Comparison of ENCODE assay signal across 8 cellular contexts in the genomic region with DNA sequence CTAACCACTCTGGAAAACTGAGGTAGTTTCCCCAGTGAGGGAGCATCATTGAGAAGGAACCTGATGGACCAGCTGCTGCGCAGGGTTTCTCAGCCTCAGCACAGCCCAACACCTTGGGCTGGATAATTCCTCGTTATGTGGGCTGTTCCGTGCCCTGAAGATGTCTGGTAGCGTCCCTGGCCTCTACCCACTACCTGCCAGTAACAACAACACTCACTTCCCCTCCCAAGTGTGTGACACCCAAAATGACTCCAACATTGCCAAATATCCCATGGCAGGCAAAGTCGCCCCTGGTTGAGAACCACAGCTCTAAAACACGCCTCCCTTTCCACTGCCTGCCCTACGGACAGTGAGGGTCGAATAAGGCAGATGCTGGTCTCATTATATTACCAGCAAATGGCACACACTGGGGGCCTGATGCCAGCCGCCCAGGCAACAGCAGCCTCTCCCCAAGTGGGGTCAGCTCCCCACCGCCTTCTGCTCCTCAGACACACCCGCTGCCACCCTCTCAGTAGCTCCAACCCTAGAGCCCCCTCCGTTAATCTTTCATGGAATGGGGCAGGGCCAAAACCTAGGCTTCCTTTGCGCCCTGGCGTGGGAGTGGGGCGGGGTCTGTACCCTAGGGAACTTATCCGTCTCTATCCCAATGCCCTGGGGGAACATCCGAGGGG. TPM values are rescaled to one million over a fixed set of nuclear protein-coding genes. Genes with fewer than 3 reads are reported as not detected.
DNase-seq lines count a peak whose midpoint lies in the region; ATAC-seq and TF ChIP-seq lines count a peak whose summit lies in the region.

No MANE protein-coding gene starts in this region.

- no peak overlapping the region for H3K27ac Mint-ChIP-seq in GM23338

- H3K4me3 Mint-ChIP-seq in GM23338, result peak overlapping the region; percentile 80

- no peaks in the 10 kb centered on the region for H3K9me2 ChIP-seq in GM23338 (ENCODE audit: insufficient read depth)

- peaks cover 25% of the 10 kb centered on the region; the same call in 1 of the 2 replicates for H3K4me1 ChIP-seq in GM23338 (ENCODE audit: insufficient read depth)
- H3K4me1 ChIP-seq in Peyer's patch, result peaks cover 0 to 45% (median 18%) of the 10 kb centered on the region in 4 donors
- H3K4me1 ChIP-seq in fibroblast of lung (ENCODE audit: control insufficient read depth, extremely low read depth, insufficient read depth, low read length), result peaks cover 18% of the 10 kb centered on the region
- peaks cover 38 to 58% (median 57%) of the 10 kb centered on the region in 3 donors for H3K4me1 ChIP-seq in skeletal muscle tissue (ENCODE audit: control insufficient read depth in 3 of 3, insufficient read depth in 3 of 3, low read length in 3 of 3)

- no peaks in the 10 kb centered on the region for H3K36me3 Mint-ChIP-seq in GM23338 (ENCODE audit: low read depth)

- H3K9me3 ChIP-seq in Peyer's patch (no peaks in the 10 kb centered on the region), fibroblast of lung (ENCODE audit: control insufficient read depth, insufficient read depth, low read depth, low read length) (no peaks in the 10 kb centered on the region), skeletal muscle tissue (ENCODE audit: control insufficient read depth in 3 of 3, low read length in 3 of 3) (no peaks in the 10 kb centered on the region)

- H3K27ac ChIP-seq in GM23338 (ENCODE audit: low read depth) (no peak overlapping the region), Peyer's patch (peak overlapping the region; percentile 82 to 97 (median 84)), fibroblast of lung (ENCODE audit: insufficient read depth, low read length) (no peak overlapping the region), skeletal muscle tissue (ENCODE audit: low read depth, low read length) (peak overlapping the region; percentile 73)

- peak overlapping the region; percentile 87 for H3K4me3 ChIP-seq in GM23338
- H3K4me3 ChIP-seq in Peyer's patch, result peak overlapping the region; percentile 85 to 96 (median 90)
- peak overlapping the region in 3 of 4 experiments; percentile 39 to 57 (median 54) for H3K4me3 ChIP-seq in fibroblast of lung (replicated peaks in 1 of 4; ENCODE audit: control extremely low read depth in 1 of 4, insufficient read depth in 1 of 4, low read depth in 3 of 4, low read length in 4 of 4)
- H3K4me3 ChIP-seq in skeletal muscle tissue (ENCODE audit: low read length in 3 of 3), result peak overlapping the region; percentile 70 to 83 (median 76)

- H3K79me2 ChIP-seq in GM23338 (replicated peaks; ENCODE audit: insufficient read depth) (peaks cover 3% of the 10 kb centered on the region; the same call in 1 of the 2 replicates), fibroblast of lung (ENCODE audit: control insufficient read depth, insufficient read depth, low read length) (no peaks in the 10 kb centered on the region)

- H3K36me3 ChIP-seq in GM23338 (ENCODE audit: insufficient read depth), result no peaks in the 10 kb centered on the region
- no peaks in the 10 kb centered on the region for H3K36me3 ChIP-seq in Peyer's patch
- H3K36me3 ChIP-seq in fibroblast of lung (ENCODE audit: control insufficient read depth, insufficient read depth, low read length), result no peaks in the 10 kb centered on the region
- H3K36me3 ChIP-seq in skeletal muscle tissue (ENCODE audit: control insufficient read depth in 3 of 3, insufficient read depth in 3 of 3, low read length in 3 of 3), result no peaks in the 10 kb centered on the region

- peak overlapping the region; percentile 94 for H3K4me2 ChIP-seq in GM23338
- H3K4me2 ChIP-seq in fibroblast of lung (ENCODE audit: extremely low read depth, insufficient read depth, low read length), result peak overlapping the region; percentile 80

- H3K9ac ChIP-seq in fibroblast of lung (ENCODE audit: insufficient read depth, low read length), result no peak overlapping the region
- peak overlapping the region; percentile 76 to 87 (median 85) for H3K9ac ChIP-seq in skeletal muscle tissue (ENCODE audit: low read depth in 1 of 3, low read length in 3 of 3)

- TF ChIP-seq CTCF in GM23338 (conservative IDR thresholded peaks at IDR 0.05; ENCODE audit: low read depth in 2 of 2), result no peak
- TF ChIP-seq CTCF in Peyer's patch (IDR thresholded peaks at IDR 0.05), result no peak
- TF ChIP-seq CTCF in fibroblast of lung (conservative IDR thresholded peaks at IDR 0.05 in 1 of 2, IDR thresholded peaks at IDR 0.05 in 1 of 2; ENCODE audit: low read depth in 1 of 2, low read length in 2 of 2), result no peak

- 0 out of 2 replicates have a peak, but pooled peaks cover 3% of the 10 kb centered on the region for H3F3A ChIP-seq in GM23338 (replicated peaks; ENCODE audit: low read depth)

- no peak for DNase-seq in GM23338 (ENCODE audit: low spot score)
- no peak for DNase-seq in Peyer's patch
- DNase-seq in fibroblast of lung (ENCODE audit: low read depth in 2 of 2), result no peak
- DNase-seq in islet precursor cell, result no peak
- no peak for DNase-seq in DMS79 (lab: John Stamatoyannopoulos, UW)

- no peak overlapping the region for H2AFZ ChIP-seq in GM23338
- no peak overlapping the region for H2AFZ ChIP-seq in fibroblast of lung (ENCODE audit: low read length)

- ATAC-seq in GM23338 (peak; percentile 2; the same call in 2 of the 3 replicates), HG02981 (IDR thresholded peaks at IDR 0.05; ENCODE audit: unreplicated experiment) (no peak), HG02610 (IDR thresholded peaks at IDR 0.05; ENCODE audit: unreplicated experiment) (no peak)

- H3K4me1 Mint-ChIP-seq in GM23338, result peaks cover 54% of the 10 kb centered on the region

- no peak for TF ChIP-seq POLR2A in Peyer's patch (IDR thresholded peaks at IDR 0.05)

- peaks cover 22% of the 10 kb centered on the region for H3K27me3 Mint-ChIP-seq in GM23338 (ENCODE audit: insufficient read depth, low read depth, poor library complexity)

- H4K20me1 ChIP-seq in GM23338 (replicated peaks; ENCODE audit: insufficient read depth) (no peaks in the 10 kb centered on the region; the same call in 1 of the 2 replicates), fibroblast of lung (ENCODE audit: control insufficient read depth, extremely low read depth, insufficient read depth, low read length) (no peaks in the 10 kb centered on the region)

- H3K9me3 Mint-ChIP-seq in GM23338, result no peaks in the 10 kb centered on the region

- H3K27me3 ChIP-seq in GM23338 (ENCODE audit: insufficient read depth) (peaks cover 4% of the 10 kb centered on the region; the same call in 1 of the 2 replicates), Peyer's patch (no peaks in the 10 kb centered on the region), fibroblast of lung (ENCODE audit: control insufficient read depth, insufficient read depth, low read length) (no peaks in the 10 kb centered on the region), skeletal muscle tissue (ENCODE audit: control insufficient read depth in 3 of 3, insufficient read depth in 3 of 3, low read length in 3 of 3) (no peaks in the 10 kb centered on the region)

TF ChIP-seq in GM23338, 12 proteins besides CTCF, POLR2A, EP300 and RAD21 (continues in another document):
- TF ChIP-seq ETS1 (IDR thresholded peaks at IDR 0.05) (no peak), EZH2 (IDR thresholded peaks at IDR 0.05; ENCODE audit: low read depth, unreplicated experiment) (no peak)

RNA-seq across cellular contexts. Expression of gene RHBDF2, which starts 1.0 kb away (rescaled TPM):
- 19.5 and 29.5 TPM in 2 replicates for total RNA-seq in GM23338 (2014; rRNA removed; shearing (Covaris generic))
- polyA plus RNA-seq in GM23338 (2016; fragmentation: Nextera tagmentation; extraction: Ambion mirVana), result 9.4 and 10.5 TPM in 2 replicates
- 100 to 1,000 TPM in 1 of 4 donors, 10 to 100 TPM in 2, 1 to 10 TPM in 1; 8.8 to 225 (median 33.0) TPM for total RNA-seq in Peyer's patch
- total RNA-seq in fibroblast of lung, result 3.9 and 5.1 TPM in 2 replicates
- 0.94 and 1.7 TPM in 2 replicates for polyA plus RNA-seq in fibroblast of lung
- 2.8 TPM in 2 replicates for polyA plus RNA-seq in fibroblast of lung (2012)
- 2.4 and 3.9 TPM in 2 replicates for polyA minus RNA-seq in fibroblast of lung (ENCODE audit: low replicate concordance)
- total RNA-seq in skeletal muscle tissue, result 3.7 TPM

RNA-seq across cellular contexts. Expression of gene AANAT, which starts 32.8 kb away (rescaled TPM):
- total RNA-seq in GM23338 (2014; rRNA removed; shearing (Covaris generic)), result 0.28 and 1.3 TPM in 2 replicates
- polyA plus RNA-seq in GM23338 (2016; fragmentation: Nextera tagmentation; extraction: Ambion mirVana), result 0.73 and 1.0 TPM in 2 replicates
- total RNA-seq in Peyer's patch, result not detected
- not detected in 2 replicates for total RNA-seq in fibroblast of lung
- polyA plus RNA-seq in fibroblast of lung, result not detected in 2 replicates
- not detected in 2 replicates for polyA plus RNA-seq in fibroblast of lung (2012)
- polyA minus RNA-seq in fibroblast of lung (ENCODE audit: low replicate concordance), result not detected in 2 replicates
- total RNA-seq in skeletal muscle tissue, result not detected

RNA-seq across cellular contexts. Expression of gene CYGB, which starts 37.3 kb away (rescaled TPM):
- 1.7 and 2.1 TPM in 2 replicates for total RNA-seq in GM23338 (2014; rRNA removed; shearing (Covaris generic))
- polyA plus RNA-seq in GM23338 (2016; fragmentation: Nextera tagmentation; extraction: Ambion mirVana) (0.85 and 1.2 TPM in 2 replicates), fibroblast of lung (9.1 and 10.0 TPM in 2 replicates)
- total RNA-seq in Peyer's patch (10 to 100 TPM in 3 of 4 donors, 1 to 10 TPM in 1; 5.8 to 81.7 (median 11.1) TPM), fibroblast of lung (12.4 and 19.5 TPM in 2 replicates), skeletal muscle tissue (8.9 TPM)
- polyA plus RNA-seq in fibroblast of lung (2012), result 19.9 and 25.0 TPM in 2 replicates
- polyA minus RNA-seq in fibroblast of lung (ENCODE audit: low replicate concordance), result 15.1 and 19.0 TPM in 2 replicates

RNA-seq across cellular contexts. Expression of gene PRCD, which starts 39.6 kb away (rescaled TPM):
- total RNA-seq in GM23338 (2014; rRNA removed; shearing (Covaris generic)), result 0.38 and 0.50 TPM in 2 replicates
- polyA plus RNA-seq in GM23338 (2016; fragmentation: Nextera tagmentation; extraction: Ambion mirVana) (1.6 and 2.5 TPM in 2 replicates), fibroblast of lung (0.72 and 0.89 TPM in 2 replicates)
- total RNA-seq in Peyer's patch (10 to 100 TPM in 1 of 4 donors, 1 to 10 TPM in 1, not detected in 2; 1.2 to 10.7 TPM), fibroblast of lung (4.1 and 4.3 TPM in 2 replicates), skeletal muscle tissue (0.52 TPM)
- polyA plus RNA-seq in fibroblast of lung (2012), result 1.1 and 2.0 TPM in 2 replicates
- polyA minus RNA-seq in fibroblast of lung (ENCODE audit: low replicate concordance), result not detected in 2 replicates

RNA-seq across cellular contexts. Expression of gene UBE2O, which starts 47.3 kb away (rescaled TPM):
- total RNA-seq in GM23338 (2014; rRNA removed; shearing (Covaris generic)), result 73.7 and 79.4 TPM in 2 replicates
- polyA plus RNA-seq in GM23338 (2016; fragmentation: Nextera tagmentation; extraction: Ambion mirVana) (30.4 and 30.9 TPM in 2 replicates), fibroblast of lung (10.8 and 11.5 TPM in 2 replicates)
- total RNA-seq in Peyer's patch (10 to 100 TPM; 20.5 to 75.1 (median 31.6) TPM), fibroblast of lung (9.2 and 12.4 TPM in 2 replicates), skeletal muscle tissue (20.9 TPM)
- polyA plus RNA-seq in fibroblast of lung (2012), result 10.2 and 13.1 TPM in 2 replicates
- 119 and 153 TPM in 2 replicates for polyA minus RNA-seq in fibroblast of lung (ENCODE audit: low replicate concordance)

Comparison
In these comparisons a context has a peak if more than half of its experiments do, and no peak if none do; other contexts are left out.
1. H3K27ac ChIP-seq: peak in Peyer's patch (4 of 4) and skeletal muscle tissue (single experiment); none in GM23338 (single experiment) and fibroblast of lung (single experiment).
2. Peak in every context shown above with its lines, with median percentiles within 50 percentile points of each other: H3K4me3 ChIP-seq.